In the genomic region with DNA sequence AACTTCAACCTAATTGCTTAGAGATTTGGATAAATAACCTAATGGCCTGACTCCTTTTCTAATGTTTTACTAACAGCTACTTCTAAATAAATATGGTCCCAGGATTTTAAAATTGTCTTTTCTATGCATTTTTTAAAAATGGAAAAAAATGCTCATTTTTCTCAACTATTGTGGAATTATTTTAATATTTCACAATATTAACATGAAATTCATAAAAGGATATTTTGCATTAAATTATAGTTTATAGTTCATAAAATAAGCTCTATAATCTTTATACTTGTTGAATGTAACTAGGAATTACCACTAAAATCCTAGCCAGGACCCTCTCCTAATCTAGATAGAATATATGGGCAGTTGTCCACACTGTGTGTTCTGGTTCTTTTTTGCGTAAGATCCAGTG, we compare ENCODE assay signal across 19 cellular contexts.
"Had no signal": no experiment of that assay in that cellular context is flagged by ENCODE, and none has a peak within 500 bp of the region (broad histone marks: within the 10 kb centered on the region; RNA-seq: fewer than 3 reads in every experiment).

No MANE protein-coding gene starts in this region.

- H3K9me3 ChIP-seq: gastrocnemius medialis, heart right ventricle, psoas muscle, right lobe of liver, suprapubic skin, tibial artery, upper lobe of left lung, uterus had no signal

- ATAC-seq: gastrocnemius medialis; naive thymus-derived CD4-positive, alpha-beta T cell; psoas muscle; stimulated activated effector memory CD8-positive, alpha-beta T cell treated with anti-CD3 and anti-CD28 coated beads, Interleukin-12 subunit alpha, Interleukin-12 subunit beta, amount 100 ng/mL, for 72 hours; stimulated activated naive CD8-positive, alpha-beta T cell treated with anti-CD3 and anti-CD28 coated beads, Interleukin-15, Interleukin-2, amounts not matched to agents 100 U/mL and 50 U/mL, for 24 hours had no signal

- H3K4me3 ChIP-seq: gastrocnemius medialis, heart right ventricle, psoas muscle, right lobe of liver, suprapubic skin, tibial artery, upper lobe of left lung, uterus had no signal

- H3K27ac ChIP-seq: gastrocnemius medialis, heart right ventricle, right lobe of liver, suprapubic skin had no signal

- FAIRE-seq: islet of Langerhans had no signal

- H3K27me3 ChIP-seq: gastrocnemius medialis, heart right ventricle, right lobe of liver, suprapubic skin, tibial artery, upper lobe of left lung, uterus had no signal

- H3K36me3 ChIP-seq: uterus had no signal

- DNase-seq: effector CD4-positive, alpha-beta T cell; gastrocnemius medialis; heart right ventricle; hypothalamus; kidney glomerular epithelial cell; naive thymus-derived CD4-positive, alpha-beta T cell; nephron progenitor cell; psoas muscle; retina; right lobe of liver; stimulated activated CD4-positive, alpha-beta T cell treated with anti-CD3 and anti-CD28 coated beads, Interleukin-4, amount 100 ng/mL, for 1 hour; stimulated activated CD8-positive, alpha-beta memory T cell treated with anti-CD3 and anti-CD28 coated beads, Interleukin-4, amount 100 ng/mL, for 48 hours; stimulated activated naive CD8-positive, alpha-beta T cell treated with anti-CD3 and anti-CD28 coated beads, Interleukin-15, Interleukin-2, amounts not matched to agents 100 U/mL and 50 U/mL, for 24 hours; tibial artery; upper lobe of left lung; uterus had no signal

- H3K4me1 ChIP-seq: gastrocnemius medialis had no signal
